8 cellular contexts compared by ENCODE assay signal in genomic region chr3:124584552-124585391, GRCh38.
A peak's percentile ranks its signal among the peaks of the same experiment; 100 is the strongest.
DNase-seq lines count a peak whose midpoint lies in the region; ATAC-seq and TF ChIP-seq lines count a peak whose summit lies in the region.

No MANE protein-coding gene starts in this region.

- H3K27ac Mint-ChIP-seq in CD8-positive, alpha-beta T cell: no peak overlapping the region
- peak overlapping the region; percentile 28 for H3K27ac Mint-ChIP-seq in activated CD8-positive, alpha-beta T cell treated with anti-CD3 and anti-CD28 coated beads for 36 hours

- TF ChIP-seq CTCF in CD8-positive, alpha-beta T cell (IDR thresholded peaks at IDR 0.05): no peak
- no peak for TF ChIP-seq CTCF in activated CD8-positive, alpha-beta T cell treated with anti-CD3 and anti-CD28 coated beads for 36 hours (IDR thresholded peaks at IDR 0.05)

- peak overlapping the region; percentile 27 for H3K4me3 ChIP-seq in CD8-positive, alpha-beta T cell (ENCODE audit: low read depth, low read length)
- H3K4me3 ChIP-seq in muscle layer of duodenum (ENCODE audit: low read depth in 1 of 2, low read length in 2 of 2) (peak overlapping the region; percentile 67 to 80), subcutaneous abdominal adipose tissue (ENCODE audit: low read depth in 1 of 5, low read length in 5 of 5) (peak overlapping the region; percentile 44 to 62 (median 58))

- H3K4me3 Mint-ChIP-seq in CD8-positive, alpha-beta T cell: peak overlapping the region; percentile 69
- peak overlapping the region; percentile 72 for H3K4me3 Mint-ChIP-seq in activated CD8-positive, alpha-beta T cell treated with anti-CD3 and anti-CD28 coated beads for 36 hours

- H3K9me3 ChIP-seq in CD8-positive, alpha-beta T cell (ENCODE audit: low read length): no peaks in the 10 kb centered on the region
- H3K9me3 ChIP-seq in muscle layer of duodenum (ENCODE audit: control insufficient read depth in 1 of 2, low read length in 2 of 2) (no peaks in the 10 kb centered on the region), subcutaneous abdominal adipose tissue (ENCODE audit: control insufficient read depth in 5 of 5, low read length in 5 of 5) (no peaks in the 10 kb centered on the region)

- intact Hi-C loops in CD8-positive, alpha-beta T cell (cut with DNase I, micrococcal nuclease): no loop called here
- intact Hi-C loops in activated CD8-positive, alpha-beta T cell treated with anti-CD3 and anti-CD28 coated beads for 36 hours (cut with micrococcal nuclease): no loop called here

- DNase-seq in CD8-positive, alpha-beta T cell: peak in 5 of 7 experiments; percentile 14 to 63 (median 30)
- DNase-seq in HuH-7 (ENCODE audit: low spot score) (peak; percentile 92), inferior parietal cortex (ENCODE audit: extremely low spot score) (no peak)
- DNase-seq in activated CD8-positive, alpha-beta T cell treated with anti-CD3 and anti-CD28 coated beads for 36 hours: peak; percentile 31

- ATAC-seq in CD8-positive, alpha-beta T cell: peak; percentile 26
- ATAC-seq in activated CD8-positive, alpha-beta T cell treated with anti-CD3 and anti-CD28 coated beads for 36 hours: peak; percentile 54
- peak; percentile 62 for ATAC-seq in esophagus mucosa
- no peak for ATAC-seq in GM18519 (IDR thresholded peaks at IDR 0.05; ENCODE audit: low FRiP score, unreplicated experiment)

- H3K4me1 ChIP-seq in CD8-positive, alpha-beta T cell (ENCODE audit: insufficient read depth, low read length): peaks cover 14% of the 10 kb centered on the region
- H3K4me1 ChIP-seq in muscle layer of duodenum (ENCODE audit: control insufficient read depth in 1 of 2, insufficient read depth in 2 of 2, low read length in 2 of 2): peaks cover 0 to 5% of the 10 kb centered on the region in 2 donors
- H3K4me1 ChIP-seq in subcutaneous abdominal adipose tissue (ENCODE audit: control insufficient read depth in 5 of 5, insufficient read depth in 5 of 5, low read length in 5 of 5): peaks cover 0 to 20% (median 14%) of the 10 kb centered on the region in 5 donors

- peaks cover 13% of the 10 kb centered on the region for H3K4me1 Mint-ChIP-seq in CD8-positive, alpha-beta T cell (ENCODE audit: low read depth)
- peaks cover 26% of the 10 kb centered on the region for H3K4me1 Mint-ChIP-seq in activated CD8-positive, alpha-beta T cell treated with anti-CD3 and anti-CD28 coated beads for 36 hours (ENCODE audit: low read depth)

- no peaks in the 10 kb centered on the region for H3K36me3 Mint-ChIP-seq in CD8-positive, alpha-beta T cell
- H3K36me3 Mint-ChIP-seq in activated CD8-positive, alpha-beta T cell treated with anti-CD3 and anti-CD28 coated beads for 36 hours (ENCODE audit: low read depth): no peaks in the 10 kb centered on the region

- no peaks in the 10 kb centered on the region for H3K9me3 Mint-ChIP-seq in CD8-positive, alpha-beta T cell
- H3K9me3 Mint-ChIP-seq in activated CD8-positive, alpha-beta T cell treated with anti-CD3 and anti-CD28 coated beads for 36 hours: no peaks in the 10 kb centered on the region

- POLR2A ChIA-PET in CD8-positive, alpha-beta T cell (lab: Charles Lee): no interaction called here
- POLR2A ChIA-PET in activated CD8-positive, alpha-beta T cell treated with anti-CD3 and anti-CD28 coated beads for 36 hours (lab: Charles Lee): no interaction called here

- H3K27ac ChIP-seq in CD8-positive, alpha-beta T cell (ENCODE audit: low read depth, low read length): no peak overlapping the region
- H3K27ac ChIP-seq in muscle layer of duodenum (ENCODE audit: low read length) (peak overlapping the region; percentile 57), subcutaneous abdominal adipose tissue (ENCODE audit: low read depth, low read length) (no peak overlapping the region)

- CTCF ChIA-PET in CD8-positive, alpha-beta T cell (lab: Charles Lee): interaction anchor here (1.4 to 3.4 kb wide), 3 partner anchors 24 to 104 kb away, joined by 3 to 11 read pairs (median 4); no protein-coding TSS in a partner anchor
- CTCF ChIA-PET in activated CD8-positive, alpha-beta T cell treated with anti-CD3 and anti-CD28 coated beads for 36 hours (lab: Charles Lee): interaction anchor here (1.1 kb wide), 2 partner anchors 26 to 104 kb away, joined by 3 to 4 read pairs; no protein-coding TSS in a partner anchor

- H3K36me3 ChIP-seq in CD8-positive, alpha-beta T cell (ENCODE audit: insufficient read depth, low read length): no peaks in the 10 kb centered on the region
- H3K36me3 ChIP-seq in muscle layer of duodenum (ENCODE audit: control insufficient read depth in 1 of 2, insufficient read depth in 2 of 2, low read length in 2 of 2): no peaks in the 10 kb centered on the region
- H3K36me3 ChIP-seq in subcutaneous abdominal adipose tissue (ENCODE audit: control insufficient read depth in 5 of 5, insufficient read depth in 5 of 5, low read length in 5 of 5): no peaks in the 10 kb centered on the region

- peaks cover 44% of the 10 kb centered on the region for H3K27me3 Mint-ChIP-seq in CD8-positive, alpha-beta T cell (ENCODE audit: low read depth)
- peaks cover 50% of the 10 kb centered on the region for H3K27me3 Mint-ChIP-seq in activated CD8-positive, alpha-beta T cell treated with anti-CD3 and anti-CD28 coated beads for 36 hours

- H3K27me3 ChIP-seq in CD8-positive, alpha-beta T cell (ENCODE audit: insufficient read depth, low read length): no peaks in the 10 kb centered on the region
- peaks cover 7% of the 10 kb centered on the region for H3K27me3 ChIP-seq in muscle layer of duodenum (ENCODE audit: low read depth, low read length)
- peaks cover 4 to 24% (median 10%) of the 10 kb centered on the region in 5 donors for H3K27me3 ChIP-seq in subcutaneous abdominal adipose tissue (ENCODE audit: control insufficient read depth in 5 of 5, insufficient read depth in 4 of 5, low read length in 5 of 5)

- peak overlapping the region in 2 of 5 donors; percentile 10 to 20 for H3K9ac ChIP-seq in subcutaneous abdominal adipose tissue (ENCODE audit: low read length in 5 of 5)
